In the genomic region with DNA sequence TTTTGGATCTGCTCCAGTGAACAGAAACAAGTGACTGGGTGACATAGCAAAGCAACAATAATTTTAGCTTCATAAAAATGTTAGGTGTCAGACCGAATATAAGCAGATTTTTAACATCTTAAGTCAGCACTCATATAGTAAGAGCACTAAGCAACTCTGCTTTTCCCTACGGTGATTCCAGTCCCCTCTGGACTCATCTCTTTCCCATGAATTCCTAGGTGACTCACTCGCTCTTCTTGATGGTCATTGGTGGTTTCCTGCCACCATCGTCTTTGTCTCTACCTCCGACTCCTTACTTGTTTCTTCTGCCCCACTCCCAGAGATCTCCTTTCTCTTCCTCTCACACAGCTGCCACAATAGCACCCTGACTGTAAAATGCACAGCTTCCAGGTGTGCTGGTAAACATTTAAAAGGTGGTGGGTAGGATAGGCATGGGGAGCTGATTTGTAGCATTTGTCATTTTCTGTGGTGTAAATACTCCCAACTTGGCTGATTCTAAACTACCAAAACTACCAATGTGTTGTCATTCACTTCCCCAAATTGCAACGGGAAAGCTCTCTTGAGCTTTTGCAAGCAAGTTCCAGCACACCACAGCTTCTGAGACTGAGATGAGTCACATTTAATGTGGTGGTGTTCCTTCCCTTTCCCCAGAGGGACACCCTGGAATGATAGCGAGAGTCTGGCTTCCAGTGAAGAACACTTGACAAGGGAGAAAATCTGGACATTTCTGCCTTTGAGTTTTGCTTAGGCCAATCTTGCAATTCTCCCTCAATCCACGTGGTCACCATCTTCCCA, we compare ENCODE assay signal across 16 cellular contexts. TPM values are rescaled to one million over a fixed set of nuclear protein-coding genes. Genes with fewer than 3 reads are reported as not detected.
DNase-seq lines count a peak whose midpoint lies in the region; ATAC-seq and TF ChIP-seq lines count a peak whose summit lies in the region.
"Had no signal": no experiment of that assay in that cellular context is flagged by ENCODE, and none has a peak within 500 bp of the region (broad histone marks: within the 10 kb centered on the region; RNA-seq: fewer than 3 reads in every experiment).

No MANE protein-coding gene starts in this region.

- H3K36me3 ChIP-seq in HEK293 (ENCODE audit: control insufficient read depth in 2 of 2, insufficient read depth in 1 of 2, low read length in 2 of 2): no peaks in the 10 kb centered on the region
- H3K36me3 ChIP-seq in SJSA1: no peaks in the 10 kb centered on the region
- H3K36me3 ChIP-seq: vagina had no signal

- no peaks in the 10 kb centered on the region for H3K4me1 ChIP-seq in HEK293 (ENCODE audit: control insufficient read depth, insufficient read depth, low read length)
- peaks cover 27% of the 10 kb centered on the region for H3K4me1 ChIP-seq in SJSA1 (replicated peaks)
- H3K4me1 ChIP-seq: vagina had no signal

- no peak for ATAC-seq in HG02759 (IDR thresholded peaks at IDR 0.05; ENCODE audit: unreplicated experiment)
- no peak for ATAC-seq in GM18868 (IDR thresholded peaks at IDR 0.05; ENCODE audit: unreplicated experiment)
- ATAC-seq: activated CD4-positive, alpha-beta T cell treated with anti-CD3 and anti-CD28 coated beads for 36 hours had no signal

- no peak overlapping the region for H3K4me3 ChIP-seq in HEK293 (ENCODE audit: low read depth, low read length)
- H3K4me3 ChIP-seq in SJSA1: no peak overlapping the region
- no peak overlapping the region for H3K4me3 ChIP-seq in fibroblast of the aortic adventitia (ENCODE audit: low read depth, low read length)
- H3K4me3 ChIP-seq: vagina had no signal

- H3K27ac ChIP-seq in HEK293 (ENCODE audit: extremely low read depth, low read depth, low read length) (no peak overlapping the region), SJSA1 (peak overlapping the region; percentile 54)
- H3K27ac ChIP-seq: vagina had no signal

- H3K27me3 ChIP-seq in SJSA1 (replicated peaks): no peaks in the 10 kb centered on the region
- H3K27me3 ChIP-seq: vagina had no signal

- H3K9me3 ChIP-seq in HEK293 (ENCODE audit: control insufficient read depth, insufficient read depth, low read depth, low read length): no peaks in the 10 kb centered on the region
- H3K9me3 ChIP-seq in SJSA1 (replicated peaks): no peaks in the 10 kb centered on the region
- H3K9me3 ChIP-seq: vagina had no signal

- TF ChIP-seq CTCF in HEK293 (tag by site-specific recombination; IDR thresholded peaks at IDR 0.05) (no peak), fibroblast of the aortic adventitia (IDR thresholded peaks at IDR 0.05; ENCODE audit: insufficient read depth, low read length) (no peak)

- DNase-seq in A172 (ENCODE audit: low spot score) (peak; percentile 84), SJSA1 (ENCODE audit: low read depth in 1 of 2, low spot score in 2 of 2) (peak in 1 of 2 experiments; percentile 37), fibroblast of the aortic adventitia (ENCODE audit: low read depth) (peak; percentile 37), medulla oblongata (ENCODE audit: extremely low spot score) (no peak), NCI-H748 (lab: John Stamatoyannopoulos, UW; ENCODE audit: unreplicated experiment) (no peak)
- DNase-seq: ACHN; activated CD4-positive, alpha-beta T cell treated with anti-CD3 and anti-CD28 coated beads for 36 hours; activated gamma-delta T cell treated with Interleukin-2 at 50 U/mL for 16 hours; hypothalamus; NCI-H2029; small intestine had no signal

- POLR2A ChIA-PET in HEK293 (lab: Yijun Ruan, JAX): no interaction called here

- CTCF ChIA-PET in HEK293 (lab: Yijun Ruan, JAX): no interaction called here

TF ChIP-seq in HEK293, 187 proteins besides CTCF, POLR2A, EP300 and RAD21:
- TF ChIP-seq ZNF157 (tag by site-specific recombination; IDR thresholded peaks at IDR 0.05) (no peak), ZFHX2 (tag by site-specific recombination; conservative IDR thresholded peaks at IDR 0.05) (no peak), GFI1B (tag by site-specific recombination; IDR thresholded peaks at IDR 0.05) (no peak), PRDM1 (tag by site-specific recombination; IDR thresholded peaks at IDR 0.05) (peak; percentile 57; the same call in 1 of the 2 replicates)

RNA-seq across cellular contexts. Expression of a gene that starts 42.8 kb away (rescaled TPM):
- total RNA-seq in A172 (2014; rRNA removed; shearing (Covaris generic)): not detected in 2 replicates
- total RNA-seq in SJSA1 (2014; rRNA removed; shearing (Covaris generic)): not detected in 2 replicates
- total RNA-seq in fibroblast of the aortic adventitia (ENCODE audit: low replicate concordance): 0.27 TPM in 1 of 2 replicates, not detected in the other
- total RNA-seq: activated CD4-positive, alpha-beta T cell treated with anti-CD3 and anti-CD28 coated beads for 36 hours; G401; vagina had no signal

Comparison
In these comparisons a context has a peak if more than half of its experiments do, and no peak if none do; other contexts are left out.
1. DNase-seq: peak in A172 (single experiment) and fibroblast of the aortic adventitia (single experiment); none in medulla oblongata (single experiment) and NCI-H748 (single experiment).